In genomic region chrX:45818913-45819312, GRCh38 we compare ENCODE assay signal across 23 cellular contexts.
A peak's percentile ranks its signal among the peaks of the same experiment; 100 is the strongest.
DNase-seq lines count a peak whose midpoint lies in the region; ATAC-seq and FAIRE-seq lines count a peak whose summit lies in the region.
"Had no signal": no experiment of that assay in that cellular context is flagged by ENCODE, and none has a peak within 500 bp of the region (broad histone marks: within the 10 kb centered on the region; RNA-seq: fewer than 3 reads in every experiment).

No MANE protein-coding gene starts in this region.

- no peak for DNase-seq in activated CD4-positive, alpha-beta T cell treated with anti-CD3 and anti-CD28 coated beads for 36 hours
- DNase-seq in activated CD4-positive, alpha-beta T cell treated with anti-CD3 and anti-CD28 coated beads, Interleukin-2, amount 50 U/mL, for 1 hour, result no peak
- DNase-seq in activated naive CD4-positive, alpha-beta T cell treated with anti-CD3 and anti-CD28 coated beads for 36 hours, result no peak
- no peak for DNase-seq in activated naive CD4-positive, alpha-beta T cell treated with anti-CD3 and anti-CD28 coated beads, Interleukin-2, amount 10 ng/mL, durations not matched to agents 7 days and 5 days
- no peak for DNase-seq in activated T-helper 1 cell treated with anti-CD3 and anti-CD28 coated beads, Interleukin-12 subunit alpha, Interleukin-12 subunit beta, Interleukin-2, Interleukin-4 antibody, amounts not matched to agents 30 ng/mL and 10 ng/mL and 1 ng/mL, durations not matched to agents 14 hours and 24 hours and 36 hours (ENCODE audit: low spot score)
- DNase-seq in CD1c-positive myeloid dendritic cell (ENCODE audit: extremely low spot score) (no peak), LoVo (ENCODE audit: low spot score) (no peak)
- DNase-seq: ACHN; C1 segment of cervical spinal cord; CD8-positive, alpha-beta memory T cell; IMR-90; NCI-H1105 treated with DMSO at 0.1 percent for 48 hours; NCI-H2029 treated with DMSO at 0.1 percent for 48 hours; NCI-H226; NCI-H510A treated with DMSO at 0.1 percent for 48 hours; NCI-H748 treated with DMSO at 0.1 percent for 48 hours; PC-9; RPMI8226; SHP77 treated with DMSO at 0.1 percent for 48 hours had no signal

- peaks cover 62% of the 10 kb centered on the region for H3K36me3 Mint-ChIP-seq in activated CD4-positive, alpha-beta T cell treated with anti-CD3 and anti-CD28 coated beads for 36 hours (ENCODE audit: low read depth)
- peaks cover 44% of the 10 kb centered on the region for H3K36me3 Mint-ChIP-seq in activated naive CD4-positive, alpha-beta T cell treated with anti-CD3 and anti-CD28 coated beads for 36 hours (ENCODE audit: low read depth)
- peaks cover 16% of the 10 kb centered on the region for H3K36me3 Mint-ChIP-seq in activated naive CD4-positive, alpha-beta T cell treated with anti-CD3 and anti-CD28 coated beads, Interleukin-2, amount 10 ng/mL, durations not matched to agents 7 days and 5 days
- H3K36me3 Mint-ChIP-seq in activated T-helper 1 cell treated with anti-CD3 and anti-CD28 coated beads, Interleukin-12 subunit alpha, Interleukin-12 subunit beta, Interleukin-2, Interleukin-4 antibody, amounts not matched to agents 30 ng/mL and 10 ng/mL and 1 ng/mL, durations not matched to agents 14 hours and 24 hours and 36 hours (ENCODE audit: low read depth), result peaks cover 30% of the 10 kb centered on the region
- H3K36me3 Mint-ChIP-seq: CD8-positive, alpha-beta memory T cell had no signal

- FAIRE-seq in colon (lab: Jason Lieb, UNC), result peak; percentile 96
- FAIRE-seq: G401.6, GM12892, H1 had no signal

- ATAC-seq in activated CD4-positive, alpha-beta T cell treated with anti-CD3 and anti-CD28 coated beads for 36 hours, result peak; percentile 40

- intact Hi-C loops in activated CD4-positive, alpha-beta T cell treated with anti-CD3 and anti-CD28 coated beads for 36 hours (cut with DNase I, micrococcal nuclease), result no loop called here
- intact Hi-C loops in activated naive CD4-positive, alpha-beta T cell treated with anti-CD3 and anti-CD28 coated beads for 36 hours (cut with micrococcal nuclease), result loop anchor here (1.0 kb wide), 1 partner anchor 11 kb away; no protein-coding TSS in a partner anchor
- intact Hi-C loops in activated T-helper 1 cell treated with anti-CD3 and anti-CD28 coated beads, Interleukin-12 subunit alpha, Interleukin-12 subunit beta, Interleukin-2, Interleukin-4 antibody, amounts not matched to agents 30 ng/mL and 10 ng/mL and 1 ng/mL, durations not matched to agents 14 hours and 24 hours and 36 hours (cut with micrococcal nuclease), result loop anchor here (1.0 kb wide), 1 partner anchor 8 kb away; no protein-coding TSS in a partner anchor

- peak overlapping the region; percentile 80 for H3K27ac Mint-ChIP-seq in activated CD4-positive, alpha-beta T cell treated with anti-CD3 and anti-CD28 coated beads for 36 hours
- peak overlapping the region; percentile 91 for H3K27ac Mint-ChIP-seq in activated naive CD4-positive, alpha-beta T cell treated with anti-CD3 and anti-CD28 coated beads for 36 hours
- no peak overlapping the region for H3K27ac Mint-ChIP-seq in activated naive CD4-positive, alpha-beta T cell treated with anti-CD3 and anti-CD28 coated beads, Interleukin-2, amount 10 ng/mL, durations not matched to agents 7 days and 5 days
- peak overlapping the region; percentile 77 for H3K27ac Mint-ChIP-seq in activated T-helper 1 cell treated with anti-CD3 and anti-CD28 coated beads, Interleukin-12 subunit alpha, Interleukin-12 subunit beta, Interleukin-2, Interleukin-4 antibody, amounts not matched to agents 30 ng/mL and 10 ng/mL and 1 ng/mL, durations not matched to agents 14 hours and 24 hours and 36 hours
- H3K27ac Mint-ChIP-seq: CD8-positive, alpha-beta memory T cell had no signal

- CTCF ChIA-PET in activated CD4-positive, alpha-beta T cell treated with anti-CD3 and anti-CD28 coated beads for 36 hours (lab: Charles Lee), result no interaction called here
- CTCF ChIA-PET in activated naive CD4-positive, alpha-beta T cell treated with anti-CD3 and anti-CD28 coated beads for 36 hours (lab: Charles Lee), result no interaction called here
- CTCF ChIA-PET in activated naive CD4-positive, alpha-beta T cell treated with anti-CD3 and anti-CD28 coated beads, Interleukin-2, amount 10 ng/mL, durations not matched to agents 7 days and 5 days (lab: Charles Lee), result no interaction called here

- H3K4me3 Mint-ChIP-seq in activated CD4-positive, alpha-beta T cell treated with anti-CD3 and anti-CD28 coated beads for 36 hours, result no peak overlapping the region
- H3K4me3 Mint-ChIP-seq in activated naive CD4-positive, alpha-beta T cell treated with anti-CD3 and anti-CD28 coated beads for 36 hours, result no peak overlapping the region
- H3K4me3 Mint-ChIP-seq in activated naive CD4-positive, alpha-beta T cell treated with anti-CD3 and anti-CD28 coated beads, Interleukin-2, amount 10 ng/mL, durations not matched to agents 7 days and 5 days, result no peak overlapping the region
- H3K4me3 Mint-ChIP-seq in activated T-helper 1 cell treated with anti-CD3 and anti-CD28 coated beads, Interleukin-12 subunit alpha, Interleukin-12 subunit beta, Interleukin-2, Interleukin-4 antibody, amounts not matched to agents 30 ng/mL and 10 ng/mL and 1 ng/mL, durations not matched to agents 14 hours and 24 hours and 36 hours, result peak overlapping the region; percentile 40
- H3K4me3 Mint-ChIP-seq: CD8-positive, alpha-beta memory T cell had no signal

- POLR2A ChIA-PET in activated CD4-positive, alpha-beta T cell treated with anti-CD3 and anti-CD28 coated beads for 36 hours (lab: Charles Lee), result no interaction called here

- peaks cover 6% of the 10 kb centered on the region for H3K9me3 Mint-ChIP-seq in activated CD4-positive, alpha-beta T cell treated with anti-CD3 and anti-CD28 coated beads for 36 hours (ENCODE audit: low read depth)
- H3K9me3 Mint-ChIP-seq in activated naive CD4-positive, alpha-beta T cell treated with anti-CD3 and anti-CD28 coated beads for 36 hours, result peaks cover 8% of the 10 kb centered on the region
- no peaks in the 10 kb centered on the region for H3K9me3 Mint-ChIP-seq in activated naive CD4-positive, alpha-beta T cell treated with anti-CD3 and anti-CD28 coated beads, Interleukin-2, amount 10 ng/mL, durations not matched to agents 7 days and 5 days
- peaks cover 6% of the 10 kb centered on the region for H3K9me3 Mint-ChIP-seq in activated T-helper 1 cell treated with anti-CD3 and anti-CD28 coated beads, Interleukin-12 subunit alpha, Interleukin-12 subunit beta, Interleukin-2, Interleukin-4 antibody, amounts not matched to agents 30 ng/mL and 10 ng/mL and 1 ng/mL, durations not matched to agents 14 hours and 24 hours and 36 hours
- H3K9me3 Mint-ChIP-seq: CD8-positive, alpha-beta memory T cell had no signal

- no peaks in the 10 kb centered on the region for H3K27me3 Mint-ChIP-seq in activated CD4-positive, alpha-beta T cell treated with anti-CD3 and anti-CD28 coated beads for 36 hours
- no peaks in the 10 kb centered on the region for H3K27me3 Mint-ChIP-seq in activated naive CD4-positive, alpha-beta T cell treated with anti-CD3 and anti-CD28 coated beads for 36 hours (ENCODE audit: low read depth)
- no peaks in the 10 kb centered on the region for H3K27me3 Mint-ChIP-seq in activated naive CD4-positive, alpha-beta T cell treated with anti-CD3 and anti-CD28 coated beads, Interleukin-2, amount 10 ng/mL, durations not matched to agents 7 days and 5 days
- H3K27me3 Mint-ChIP-seq in activated T-helper 1 cell treated with anti-CD3 and anti-CD28 coated beads, Interleukin-12 subunit alpha, Interleukin-12 subunit beta, Interleukin-2, Interleukin-4 antibody, amounts not matched to agents 30 ng/mL and 10 ng/mL and 1 ng/mL, durations not matched to agents 14 hours and 24 hours and 36 hours (ENCODE audit: insufficient read depth), result no peaks in the 10 kb centered on the region
- H3K27me3 Mint-ChIP-seq: CD8-positive, alpha-beta memory T cell had no signal

- H3K4me1 Mint-ChIP-seq in activated CD4-positive, alpha-beta T cell treated with anti-CD3 and anti-CD28 coated beads for 36 hours, result peaks cover 64% of the 10 kb centered on the region
- peaks cover 57% of the 10 kb centered on the region for H3K4me1 Mint-ChIP-seq in activated naive CD4-positive, alpha-beta T cell treated with anti-CD3 and anti-CD28 coated beads for 36 hours (ENCODE audit: low read depth)
- peaks cover 12% of the 10 kb centered on the region for H3K4me1 Mint-ChIP-seq in activated naive CD4-positive, alpha-beta T cell treated with anti-CD3 and anti-CD28 coated beads, Interleukin-2, amount 10 ng/mL, durations not matched to agents 7 days and 5 days
- H3K4me1 Mint-ChIP-seq in activated T-helper 1 cell treated with anti-CD3 and anti-CD28 coated beads, Interleukin-12 subunit alpha, Interleukin-12 subunit beta, Interleukin-2, Interleukin-4 antibody, amounts not matched to agents 30 ng/mL and 10 ng/mL and 1 ng/mL, durations not matched to agents 14 hours and 24 hours and 36 hours (ENCODE audit: low read depth), result peaks cover 32% of the 10 kb centered on the region

Comparison
In these comparisons a context has a peak if more than half of its experiments do, and no peak if none do; other contexts are left out.
1. intact Hi-C loops: an anchor here in activated naive CD4-positive, alpha-beta T cell treated with anti-CD3 and anti-CD28 coated beads for 36 hours (1.0 kb wide) and activated T-helper 1 cell treated with anti-CD3 and anti-CD28 coated beads, Interleukin-12 subunit alpha, Interleukin-12 subunit beta, Interleukin-2, Interleukin-4 antibody, amounts not matched to agents 30 ng/mL and 10 ng/mL and 1 ng/mL, durations not matched to agents 14 hours and 24 hours and 36 hours (1.0 kb wide); none called in activated CD4-positive, alpha-beta T cell treated with anti-CD3 and anti-CD28 coated beads for 36 hours.